ENCODE assay signal across 37 cellular contexts in genomic region chr7:101206665-101207042, GRCh38. TPM values are rescaled to one million over a fixed set of nuclear protein-coding genes. Genes with fewer than 3 reads are reported as not detected.
"Had no signal": no experiment of that assay in that cellular context is flagged by ENCODE, and none has a peak within 500 bp of the region (broad histone marks: within the 10 kb centered on the region; RNA-seq: fewer than 3 reads in every experiment).

No MANE protein-coding gene starts in this region.

- H3K4me3 ChIP-seq: dorsolateral prefrontal cortex, esophagus muscularis mucosa, gastroesophageal sphincter, heart left ventricle, left ventricle myocardium inferior, lower lobe of right lung, smooth muscle cell, suprapubic skin, transverse colon, vagina had no signal

- FAIRE-seq: colon had no signal

- H3K4me1 Mint-ChIP-seq: endodermal cell had no signal

- H3K9ac ChIP-seq: parathyroid adenoma had no signal

- H3K9me3 Mint-ChIP-seq: endodermal cell; immature natural killer cell; stimulated activated naive CD8-positive, alpha-beta T cell treated with anti-CD3 and anti-CD28 coated beads, Interleukin-15, amount 100 ng/mL, for 72 hours had no signal

- H3K27ac ChIP-seq: dorsolateral prefrontal cortex, esophagus muscularis mucosa, foreskin keratinocyte, gastroesophageal sphincter, heart left ventricle, left ventricle myocardium inferior, lower lobe of right lung, parathyroid adenoma, suprapubic skin, transverse colon, vagina had no signal

- H3K79me2 ChIP-seq: parathyroid adenoma had no signal

- H3K4me2 ChIP-seq: smooth muscle cell had no signal

- H3K27me3 ChIP-seq: vagina had no signal

- H3K4me1 ChIP-seq: foreskin keratinocyte, parathyroid adenoma had no signal

- DNase-seq: dorsolateral prefrontal cortex; effector CD4-positive, alpha-beta T cell; endodermal cell; foreskin keratinocyte; heart left ventricle; hypothalamus; immature natural killer cell; islet precursor cell; kidney glomerular epithelial cell; left colon; left ventricle myocardium inferior; lower lobe of right lung; naive thymus-derived CD8-positive, alpha-beta T cell; stimulated activated CD4-positive, alpha-beta T cell treated with anti-CD3 and anti-CD28 coated beads, Interleukin-12 subunit alpha, Interleukin-12 subunit beta, amount 100 ng/mL, for 4 hours; stimulated activated CD4-positive, alpha-beta T cell treated with anti-CD3 and anti-CD28 coated beads, Interleukin-1b, Interleukin-23, amount 100 ng/mL, for 48 hours; stimulated activated CD4-positive, alpha-beta T cell treated with anti-CD3 and anti-CD28 coated beads, Interleukin-4, amount 100 ng/mL, for 1 hour; stimulated activated CD8-positive, alpha-beta memory T cell treated with anti-CD3 and anti-CD28 coated beads, Interleukin-4, amount 100 ng/mL, for 48 hours; stimulated activated naive CD4-positive, alpha-beta T cell; stimulated activated naive CD8-positive, alpha-beta T cell treated with anti-CD3 and anti-CD28 coated beads, Interleukin-15, amount 100 ng/mL, for 72 hours; transverse colon had no signal

- H3K27ac Mint-ChIP-seq: endodermal cell; immature natural killer cell; progenitor cell of endocrine pancreas; stimulated activated naive CD8-positive, alpha-beta T cell treated with anti-CD3 and anti-CD28 coated beads, Interleukin-15, amount 100 ng/mL, for 72 hours had no signal

- H3K9me3 ChIP-seq: esophagus muscularis mucosa, gastroesophageal sphincter, heart left ventricle, left ventricle myocardium inferior, lower lobe of right lung, suprapubic skin, transverse colon, vagina had no signal

- ATAC-seq: foreskin keratinocyte; heart left ventricle; left colon; lower lobe of right lung; naive thymus-derived CD8-positive, alpha-beta T cell; stimulated activated naive CD8-positive, alpha-beta T cell treated with anti-CD3 and anti-CD28 coated beads, Interleukin-15, amount 100 ng/mL, for 72 hours had no signal

- H3K4me3 Mint-ChIP-seq: endodermal cell; immature natural killer cell; naive thymus-derived CD8-positive, alpha-beta T cell; stimulated activated naive CD8-positive, alpha-beta T cell treated with anti-CD3 and anti-CD28 coated beads, Interleukin-15, amount 100 ng/mL, for 72 hours had no signal

- H2AFZ ChIP-seq: parathyroid adenoma had no signal

RNA-seq across cellular contexts. Expression of gene MOGAT3, which starts 5.8 kb away (rescaled TPM):
- total RNA-seq: epithelial cell of proximal tubule; fibroblast of lung; foreskin keratinocyte; gastroesophageal sphincter; heart left ventricle; left ventricle myocardium inferior; lower lobe of right lung; mesenteric fat pad; myocyte; naive thymus-derived CD8-positive, alpha-beta T cell; osteoblast; progenitor cell of endocrine pancreas; sciatic nerve; smooth muscle cell; suprapubic skin; ureter; vagina had no signal
- polyA plus RNA-seq: fibroblast of lung; foreskin keratinocyte; heart left ventricle; immature natural killer cell; naive thymus-derived CD8-positive, alpha-beta T cell; neural cell; smooth muscle cell had no signal

RNA-seq across cellular contexts. Expression of gene NAT16, which starts 26.6 kb away (rescaled TPM):
- total RNA-seq: esophagus muscularis mucosa; fibroblast of lung; foreskin keratinocyte; gastroesophageal sphincter; left colon; left ventricle myocardium inferior; lower lobe of right lung; mesenteric fat pad; myocyte; naive thymus-derived CD8-positive, alpha-beta T cell; osteoblast; progenitor cell of endocrine pancreas; sciatic nerve; smooth muscle cell; suprapubic skin; transverse colon; ureter; vagina had no signal
- polyA plus RNA-seq: fibroblast of lung; foreskin keratinocyte; heart left ventricle; immature natural killer cell; naive thymus-derived CD8-positive, alpha-beta T cell; smooth muscle cell; thymus had no signal
